Comparison of ENCODE assay signal across 8 cellular contexts in genomic region chr2:178109813-178110212, GRCh38. TPM values are rescaled to one million over a fixed set of nuclear protein-coding genes. Genes with fewer than 3 reads are reported as not detected.
DNase-seq lines count a peak whose midpoint lies in the region; ATAC-seq and TF ChIP-seq lines count a peak whose summit lies in the region.

No MANE protein-coding gene starts in this region.

- peak; percentile 70 for DNase-seq in G401 (ENCODE audit: low spot score)
- no peak for DNase-seq in LNCaP clone FGC (ENCODE audit: low read depth)
- DNase-seq in RPMI8226: peak; percentile 57
- DNase-seq in fibroblast of lung (ENCODE audit: low read depth in 2 of 2): peak; percentile 41 to 63
- peak; percentile 5 for DNase-seq in pulmonary artery endothelial cell (ENCODE audit: low read depth, low spot score)
- no peak for DNase-seq in activated CD4-positive, alpha-beta T cell treated with anti-CD3 and anti-CD28 coated beads, Interleukin-2, amount 50 U/mL, for 48 hours

- TF ChIP-seq CTCF in LNCaP clone FGC (IDR thresholded peaks at IDR 0.05; ENCODE audit: control insufficient read depth, extremely low read depth, insufficient read depth) (peak; percentile 54), fibroblast of lung (conservative IDR thresholded peaks at IDR 0.05 in 1 of 2, IDR thresholded peaks at IDR 0.05 in 1 of 2; ENCODE audit: low read depth in 1 of 2, low read length in 2 of 2) (peak; percentile 33 to 55)

- no peaks in the 10 kb centered on the region for H3K27me3 ChIP-seq in fibroblast of lung (ENCODE audit: control insufficient read depth, insufficient read depth, low read length)

- no peak overlapping the region for H3K4me2 ChIP-seq in fibroblast of lung (ENCODE audit: extremely low read depth, insufficient read depth, low read length)

- no peak overlapping the region for H2AFZ ChIP-seq in fibroblast of lung (ENCODE audit: low read length)

- H3K36me3 ChIP-seq in fibroblast of lung (ENCODE audit: control insufficient read depth, insufficient read depth, low read length): no peaks in the 10 kb centered on the region

- H4K20me1 ChIP-seq in fibroblast of lung (ENCODE audit: control insufficient read depth, extremely low read depth, insufficient read depth, low read length): no peaks in the 10 kb centered on the region

- in situ Hi-C loops in G401 (cut with HindIII; ENCODE audit: low sequenced_read_pairs): no loop called here

- H3K27ac ChIP-seq in fibroblast of lung (ENCODE audit: insufficient read depth, low read length): no peak overlapping the region

- peaks cover 9% of the 10 kb centered on the region for H3K79me2 ChIP-seq in fibroblast of lung (ENCODE audit: control insufficient read depth, insufficient read depth, low read length)

- H3K4me3 ChIP-seq in LNCaP clone FGC (ENCODE audit: low read depth, low read length): no peak overlapping the region
- H3K4me3 ChIP-seq in fibroblast of lung (replicated peaks in 1 of 4; ENCODE audit: control extremely low read depth in 1 of 4, insufficient read depth in 1 of 4, low read depth in 3 of 4, low read length in 4 of 4): no peak overlapping the region

- H3K9ac ChIP-seq in fibroblast of lung (ENCODE audit: insufficient read depth, low read length): no peak overlapping the region

- ATAC-seq in GM21529 (IDR thresholded peaks at IDR 0.05; ENCODE audit: unreplicated experiment): no peak
- ATAC-seq in HG03108 (IDR thresholded peaks at IDR 0.05; ENCODE audit: unreplicated experiment): no peak

- H3K9me3 ChIP-seq in fibroblast of lung (ENCODE audit: control insufficient read depth, insufficient read depth, low read depth, low read length): no peaks in the 10 kb centered on the region

- no peaks in the 10 kb centered on the region for H3K4me1 ChIP-seq in fibroblast of lung (ENCODE audit: control insufficient read depth, extremely low read depth, insufficient read depth, low read length)

RNA-seq across cellular contexts. Expression of gene RBM45, which starts 2.4 kb away (rescaled TPM):
- 19.8 and 32.2 TPM in 2 replicates for total RNA-seq in G401 (2014; rRNA removed; shearing (Covaris generic))
- total RNA-seq in fibroblast of lung (23.5 and 25.9 TPM in 2 replicates), pulmonary artery endothelial cell (21.2 and 24.0 TPM in 2 replicates)
- 13.3 and 22.8 TPM in 2 replicates for polyA plus RNA-seq in fibroblast of lung
- 14.8 and 18.1 TPM in 2 replicates for polyA plus RNA-seq in fibroblast of lung (2012)
- polyA minus RNA-seq in fibroblast of lung (ENCODE audit: low replicate concordance): 1.3 and 2.4 TPM in 2 replicates

RNA-seq across cellular contexts. Expression of gene PDE11A, which starts 37.2 kb away (rescaled TPM):
- 2.6 and 3.2 TPM in 2 replicates for total RNA-seq in G401 (2014; rRNA removed; shearing (Covaris generic))
- 0.33 TPM in 1 of 2 replicates, not detected in the other for total RNA-seq in fibroblast of lung
- polyA plus RNA-seq in fibroblast of lung: 0.01 and 0.03 TPM in 2 replicates
- not detected in 2 replicates for polyA plus RNA-seq in fibroblast of lung (2012)
- polyA minus RNA-seq in fibroblast of lung (ENCODE audit: low replicate concordance): 0.19 TPM in 1 of 2 replicates, not detected in the other
- under 0.01 and 0.04 TPM in 2 replicates for total RNA-seq in pulmonary artery endothelial cell

Comparison
In these comparisons a context has a peak if more than half of its experiments do, and no peak if none do; other contexts are left out.
1. DNase-seq: peak in G401 (single experiment), RPMI8226 (single experiment), fibroblast of lung (2 of 2) and pulmonary artery endothelial cell (single experiment); none in LNCaP clone FGC (single experiment) and activated CD4-positive, alpha-beta T cell treated with anti-CD3 and anti-CD28 coated beads, Interleukin-2, amount 50 U/mL, for 48 hours (0 of 2).